In genomic region chr17:30734153-30734552, GRCh38 we compare ENCODE assay signal across 7 cellular contexts.
DNase-seq lines count a peak whose midpoint lies in the region; ATAC-seq and TF ChIP-seq lines count a peak whose summit lies in the region.
"Not testable (repeated sequence)": the region's sequence is repeated elsewhere in the genome, so short reads cannot be mapped to it uniquely, and the experiment has no call there.

No MANE protein-coding gene starts in this region.

- H3K9me3 ChIP-seq in PC-9 (ENCODE audit: insufficient read depth, low read depth) = not testable (repeated sequence)

- H3K36me3 Mint-ChIP-seq in GM23338 (ENCODE audit: low read depth) = peaks cover 55% of the 10 kb centered on the region
- peaks cover 30% of the 10 kb centered on the region for H3K36me3 Mint-ChIP-seq in activated naive CD4-positive, alpha-beta T cell treated with anti-CD3 and anti-CD28 coated beads, Interleukin-2, amount 10 ng/mL, durations not matched to agents 7 days and 5 days
- H3K36me3 Mint-ChIP-seq in chondrocyte (ENCODE audit: low read depth); naive B cell: not testable (repeated sequence)

- not testable (repeated sequence) for BruUV-seq in PC-9 (replicated peaks; lab: Mats Ljungman, UMichigan)

- not testable (repeated sequence) for H3K4me3 ChIP-seq in GM23338, PC-9

- not testable (repeated sequence) for H2AFZ ChIP-seq in GM23338, PC-9

- TF ChIP-seq CTCF in GM23338 (conservative IDR thresholded peaks at IDR 0.05; ENCODE audit: low read depth in 2 of 2); PC-9 (conservative IDR thresholded peaks at IDR 0.05); chondrocyte (IDR thresholded peaks at IDR 0.05): not testable (repeated sequence)

- POLR2A ChIA-PET in PC-9 (lab: Charles Lee; ENCODE audit: unreplicated experiment) = not testable (repeated sequence)

- H3K4me3 Mint-ChIP-seq in GM23338 = peak overlapping the region; percentile 45; the same call in 2 of the 3 replicates
- peak overlapping the region; percentile 21 for H3K4me3 Mint-ChIP-seq in activated naive CD4-positive, alpha-beta T cell treated with anti-CD3 and anti-CD28 coated beads, Interleukin-2, amount 10 ng/mL, durations not matched to agents 7 days and 5 days
- H3K4me3 Mint-ChIP-seq in chondrocyte (ENCODE audit: unreplicated experiment) = not testable (repeated sequence)
- peak overlapping the region in 5 of 8 donors; percentile 3 to 68 (median 33) for H3K4me3 Mint-ChIP-seq in naive B cell

- intact Hi-C loops in PC-9 (cut with micrococcal nuclease; ENCODE audit: unreplicated experiment); posterior vena cava (cut with DNase I): not testable (repeated sequence)

- 0 out of 2 replicates have a peak overlapping the region, but pooled peaks have one; percentile 35 for H3K4me2 ChIP-seq in GM23338
- H3K4me2 ChIP-seq in PC-9 = peak overlapping the region; percentile 34; the same call in 1 of the 2 replicates

- ATAC-seq in GM23338; naive B cell (ENCODE audit: low read depth in 2 of 2): not testable (repeated sequence)

- H3K27ac ChIP-seq in GM23338 (ENCODE audit: low read depth); PC-9: not testable (repeated sequence)

- H3K4me1 ChIP-seq in GM23338 (ENCODE audit: insufficient read depth) = not testable (repeated sequence)
- peaks cover 15% of the 10 kb centered on the region for H3K4me1 ChIP-seq in PC-9 (replicated peaks; ENCODE audit: insufficient read depth)

- DNase-seq in GM23338 (ENCODE audit: low spot score); PC-9; activated naive CD4-positive, alpha-beta T cell treated with anti-CD3 and anti-CD28 coated beads, Interleukin-2, amount 10 ng/mL, durations not matched to agents 7 days and 5 days; naive B cell: not testable (repeated sequence)
- peak; percentile 38 for DNase-seq in activated CD8-positive, alpha-beta memory T cell treated with anti-CD3 and anti-CD28 coated beads for 24 hours
- peak; percentile 10 for DNase-seq in chondrocyte (ENCODE audit: low spot score)
- peak; percentile 14 for DNase-seq in posterior vena cava (ENCODE audit: low spot score)

- not testable (repeated sequence) for H3K36me3 ChIP-seq in GM23338 (ENCODE audit: insufficient read depth)
- peaks cover 11% of the 10 kb centered on the region for H3K36me3 ChIP-seq in PC-9 (ENCODE audit: low read depth)

- not testable (repeated sequence) for H3K9me3 Mint-ChIP-seq in GM23338; activated naive CD4-positive, alpha-beta T cell treated with anti-CD3 and anti-CD28 coated beads, Interleukin-2, amount 10 ng/mL, durations not matched to agents 7 days and 5 days; chondrocyte (ENCODE audit: low read depth); naive B cell

- not testable (repeated sequence) for H3K9me2 ChIP-seq in GM23338 (ENCODE audit: insufficient read depth); PC-9 (ENCODE audit: insufficient read depth)

- H3K27ac Mint-ChIP-seq in GM23338; activated naive CD4-positive, alpha-beta T cell treated with anti-CD3 and anti-CD28 coated beads, Interleukin-2, amount 10 ng/mL, durations not matched to agents 7 days and 5 days; chondrocyte (ENCODE audit: unreplicated experiment); naive B cell: not testable (repeated sequence)

- H3K79me2 ChIP-seq in GM23338 (replicated peaks; ENCODE audit: insufficient read depth) = peaks cover 84% of the 10 kb centered on the region
- peaks cover 75% of the 10 kb centered on the region for H3K79me2 ChIP-seq in PC-9 (ENCODE audit: low read depth)

- H3K27me3 Mint-ChIP-seq in GM23338 (ENCODE audit: insufficient read depth, low read depth, poor library complexity) = peaks cover 32% of the 10 kb centered on the region
- H3K27me3 Mint-ChIP-seq in activated naive CD4-positive, alpha-beta T cell treated with anti-CD3 and anti-CD28 coated beads, Interleukin-2, amount 10 ng/mL, durations not matched to agents 7 days and 5 days; chondrocyte (ENCODE audit: low read depth); naive B cell: not testable (repeated sequence)

- H3K4me1 Mint-ChIP-seq in GM23338 (peaks cover 20% of the 10 kb centered on the region), chondrocyte (ENCODE audit: low read depth) (peaks cover 24% of the 10 kb centered on the region), naive B cell (peaks cover 6 to 46% (median 37%) of the 10 kb centered on the region in 3 donors)
- H3K4me1 Mint-ChIP-seq in activated naive CD4-positive, alpha-beta T cell treated with anti-CD3 and anti-CD28 coated beads, Interleukin-2, amount 10 ng/mL, durations not matched to agents 7 days and 5 days = peaks cover 47% of the 10 kb centered on the region

- not testable (repeated sequence) for H3K27me3 ChIP-seq in GM23338 (ENCODE audit: insufficient read depth); PC-9 (ENCODE audit: insufficient read depth, low read depth)

- CTCF ChIA-PET in PC-9 (lab: Charles Lee); activated naive CD4-positive, alpha-beta T cell treated with anti-CD3 and anti-CD28 coated beads, Interleukin-2, amount 10 ng/mL, durations not matched to agents 7 days and 5 days (lab: Charles Lee): not testable (repeated sequence)

- not testable (repeated sequence) for H3F3A ChIP-seq in GM23338 (replicated peaks; ENCODE audit: low read depth); PC-9 (ENCODE audit: insufficient read depth, low read depth)

- H4K20me1 ChIP-seq in GM23338 (replicated peaks; ENCODE audit: insufficient read depth) (peaks cover 40% of the 10 kb centered on the region), PC-9 (ENCODE audit: insufficient read depth) (peaks cover 29% of the 10 kb centered on the region)
